Comparison of ENCODE assay signal across 8 cellular contexts in genomic region chr1:156055343-156055645, GRCh38. TPM values are rescaled to one million over a fixed set of nuclear protein-coding genes. Genes with fewer than 3 reads are reported as not detected.
DNase-seq lines count a peak whose midpoint lies in the region; ATAC-seq, FAIRE-seq and TF ChIP-seq lines count a peak whose summit lies in the region.

No MANE protein-coding gene starts in this region.

- CTCF ChIA-PET in activated naive CD4-positive, alpha-beta T cell treated with anti-CD3 and anti-CD28 coated beads for 36 hours (lab: Charles Lee) = no interaction called here
- CTCF ChIA-PET in K562 (lab: Yijun Ruan, JAX; ENCODE audit: low intra/inter-chr PET ratio) = interaction anchor here (1.1 kb wide), 1 partner anchor 9 kb away, joined by 4 read pairs; no protein-coding TSS in a partner anchor

- no peaks in the 10 kb centered on the region for H3K9me1 ChIP-seq in K562 (ENCODE audit: control insufficient read depth, insufficient read depth, low read length)

- peak overlapping the region; percentile 93 for H3K27ac Mint-ChIP-seq in activated naive CD4-positive, alpha-beta T cell treated with anti-CD3 and anti-CD28 coated beads for 36 hours
- peak overlapping the region; percentile 35 for H3K27ac Mint-ChIP-seq in memory B cell

- H3K9ac ChIP-seq in K562 (ENCODE audit: insufficient read depth in 1 of 2, low read depth in 2 of 2, low read length in 2 of 2) = peak overlapping the region; percentile 93 to 96

- H3K36me3 ChIP-seq in K562 (ENCODE audit: control insufficient read depth, insufficient read depth, low read length) = peaks cover 34% of the 10 kb centered on the region; the same call in 2 of the 3 replicates
- H3K36me3 ChIP-seq in transverse colon = no peaks in the 10 kb centered on the region

- H3K4me2 ChIP-seq in K562 (ENCODE audit: insufficient read depth, low read length) = peak overlapping the region; percentile 98

- TSS peak; percentile 71 for BruUV-seq in K562 (replicated peaks; lab: Mats Ljungman, UMichigan)

- no peaks in the 10 kb centered on the region for H3K9me3 Mint-ChIP-seq in activated naive CD4-positive, alpha-beta T cell treated with anti-CD3 and anti-CD28 coated beads for 36 hours
- H3K9me3 Mint-ChIP-seq in memory B cell = no peaks in the 10 kb centered on the region

- DNase-seq in activated naive CD4-positive, alpha-beta T cell treated with anti-CD3 and anti-CD28 coated beads for 36 hours = no peak
- DNase-seq in activated naive CD4-positive, alpha-beta T cell treated with Interleukin-2 at 50 U/mL for 16 hours = no peak
- DNase-seq in K562 (ENCODE audit: extremely low read depth in 1 of 4, low spot score in 3 of 4) (peak in 1 of 4 experiments; percentile 14), memory B cell (ENCODE audit: low spot score in 2 of 2) (no peak), transverse colon (no peak), NCI-H2227 treated with DMSO at 0.1 percent for 48 hours (lab: John Stamatoyannopoulos, UW) (no peak), NCI-H774 (lab: John Stamatoyannopoulos, UW) (no peak)

- POLR2A ChIA-PET in K562 (lab: Yijun Ruan, JAX) = interaction anchor here (0.6 to 0.8 kb wide), 2 partner anchors 16 to 111 kb away, joined by 3 read pairs; no protein-coding TSS in a partner anchor

- TF ChIP-seq POLR2A in K562 (conservative IDR thresholded peaks at IDR 0.05) = no peak
- no peak for TF ChIP-seq POLR2A in transverse colon (IDR thresholded peaks at IDR 0.05)

- peak overlapping the region; percentile 92 for H2AFZ ChIP-seq in K562 (ENCODE audit: low read depth, low read length)

- H3K9me3 ChIP-seq in K562 (replicated peaks; ENCODE audit: control insufficient read depth, insufficient read depth, low read depth, low read length) = no peaks in the 10 kb centered on the region
- H3K9me3 ChIP-seq in transverse colon = no peaks in the 10 kb centered on the region

- peaks cover 5% of the 10 kb centered on the region for H3K36me3 Mint-ChIP-seq in activated naive CD4-positive, alpha-beta T cell treated with anti-CD3 and anti-CD28 coated beads for 36 hours (ENCODE audit: low read depth)
- peaks cover 4% of the 10 kb centered on the region for H3K36me3 Mint-ChIP-seq in memory B cell

- intact Hi-C loops in activated naive CD4-positive, alpha-beta T cell treated with anti-CD3 and anti-CD28 coated beads for 36 hours (cut with micrococcal nuclease) = loop anchor here (2.0 to 10.0 kb wide), 4 partner anchors 72 to 746 kb away; partner anchors contain the start of gene FDPS
- intact Hi-C loops in K562 (cut with micrococcal nuclease) (no loop called here), transverse colon (cut with DNase I; ENCODE audit: low total_unique reads) (no loop called here)

- H3K4me3 ChIP-seq in K562 = peak overlapping the region; percentile 64
- H3K4me3 ChIP-seq in transverse colon = peak overlapping the region; percentile 73 to 96 (median 79)

- no peak for TF ChIP-seq RAD21 in K562 (CRISPR knock-in tag; conservative IDR thresholded peaks at IDR 0.05 in 1 of 2, IDR thresholded peaks at IDR 0.05 in 1 of 2)

- in situ Hi-C loops in K562 (cut with MboI) = no loop called here
- in situ Hi-C loops in transverse colon (cut with MboI; ENCODE audit: low pct_ligation_motif_present in 1 of 4, low pct_unique_long_range_greater_than_20kb in 1 of 4, low sequenced_read_pairs in 3 of 4) = no loop called here

- peaks cover 39% of the 10 kb centered on the region for H3K79me2 ChIP-seq in K562 (ENCODE audit: control insufficient read depth, insufficient read depth, low read length)

- ATAC-seq in K562 = no peak
- ATAC-seq in memory B cell (ENCODE audit: low read depth) = no peak
- ATAC-seq in HG02798 (IDR thresholded peaks at IDR 0.05; ENCODE audit: poor library complexity, unreplicated experiment) = no peak

- WGBS in K562 (ENCODE audit: insufficient coverage, low coverage, missing lambda C conversion rate) = 0% methylated on average over 7 of the region's 7 CpGs
- WGBS in transverse colon (ENCODE audit: low coverage in 1 of 2), 2 donors = 1% methylated on average over 7 of the region's 7 CpGs; no CpG with 5 or more reads in 1 of the 2 donors

- no peak for FAIRE-seq in K562 (lab: Jason Lieb, UNC)

- H4K20me1 ChIP-seq in K562 (replicated peaks; ENCODE audit: control insufficient read depth, insufficient read depth, low read length) = no peaks in the 10 kb centered on the region

- H3K4me1 ChIP-seq in K562 (replicated peaks in 1 of 2; ENCODE audit: control insufficient read depth in 2 of 2, insufficient read depth in 2 of 2, low read length in 2 of 2) (peaks cover 16 to 23% of the 10 kb centered on the region in 2 experiments; a peak in 4 of 5 replicates), transverse colon (peaks cover 0 to 16% (median 10%) of the 10 kb centered on the region in 4 donors)

- peak overlapping the region; percentile 92 for H3K4me3 Mint-ChIP-seq in activated naive CD4-positive, alpha-beta T cell treated with anti-CD3 and anti-CD28 coated beads for 36 hours
- peak overlapping the region; percentile 92 for H3K4me3 Mint-ChIP-seq in memory B cell

- TF ChIP-seq CTCF in K562 (IDR thresholded peaks at IDR 0.05 in 2 of 3, conservative IDR thresholded peaks at IDR 0.05 in 1 of 3; ENCODE audit: insufficient read depth in 2 of 3, low read depth in 1 of 3, low read length in 3 of 3) (no peak), transverse colon (IDR thresholded peaks at IDR 0.05) (no peak)

- H3K27me3 ChIP-seq in K562 (ENCODE audit: control insufficient read depth in 2 of 2, insufficient read depth in 2 of 2, low read length in 2 of 2) (no peaks in the 10 kb centered on the region), transverse colon (no peaks in the 10 kb centered on the region)

- H3K27me3 Mint-ChIP-seq in activated naive CD4-positive, alpha-beta T cell treated with anti-CD3 and anti-CD28 coated beads for 36 hours (ENCODE audit: low read depth) = no peaks in the 10 kb centered on the region
- no peaks in the 10 kb centered on the region for H3K27me3 Mint-ChIP-seq in memory B cell

- TF ChIP-seq EP300 in K562 (IDR thresholded peaks at IDR 0.05; ENCODE audit: low read length) = no peak
- no peak for TF ChIP-seq EP300 in transverse colon (IDR thresholded peaks at IDR 0.05; ENCODE audit: low read depth)

- H3K27ac ChIP-seq in K562 (ENCODE audit: extremely low read depth, low read depth, low read length) = peak overlapping the region; percentile 44
- peak overlapping the region; percentile 95 to 98 (median 96) for H3K27ac ChIP-seq in transverse colon

- peaks cover 24% of the 10 kb centered on the region for H3K4me1 Mint-ChIP-seq in activated naive CD4-positive, alpha-beta T cell treated with anti-CD3 and anti-CD28 coated beads for 36 hours (ENCODE audit: low read depth)
- peaks cover 23% of the 10 kb centered on the region for H3K4me1 Mint-ChIP-seq in memory B cell

RNA-seq across cellular contexts. Expression of gene LAMTOR2, which starts 0.7 kb away (rescaled TPM):
- 10 to 100 TPM; 54.9 to 55.9 TPM for total RNA-seq in activated naive CD4-positive, alpha-beta T cell treated with anti-CD3 and anti-CD28 coated beads for 36 hours
- 9.0 and 18.3 TPM in 2 replicates for total RNA-seq in K562 (2011; cell fraction: chromatin; rRNA removed; ENCODE audit: low replicate concordance)
- total RNA-seq in K562 (2011; cell fraction: nucleolus; rRNA removed) = 19.3 and 22.5 TPM in 2 replicates
- total RNA-seq in K562 (2011; cell fraction: nucleoplasm; rRNA removed) = 16.0 and 16.2 TPM in 2 replicates
- total RNA-seq in K562 (2014; rRNA removed) (92.7 and 98.7 TPM in 2 replicates), K562 (2014; rRNA removed; fragmentation: Illumina TruSeq; extraction: Trizol) (28.6 and 43.2 TPM in 2 replicates), K562 (2015; rRNA removed; fragmentation: Illumina TruSeq; extraction: Trizol) (69.3 and 74.6 TPM in 2 replicates), K562 (2021) (59.2 and 66.6 TPM in 2 replicates), transverse colon (10 to 100 TPM; 20.9 to 70.9 (median 47.5) TPM)
- polyA plus RNA-seq in K562 (2011; rRNA removed) (39.0 and 62.8 TPM in 2 replicates), K562 (2014; fragmentation: Illumina TruSeq; extraction: Trizol) (64.0 and 81.6 TPM in 2 replicates), K562 (2014; fragmentation: Nextera tagmentation; extraction: Ambion mirVana) (100 to 1,000 TPM; 157 to 161 TPM), K562 (2014; rRNA removed) (88.8 and 91.0 TPM in 2 replicates)
- 100 and 125 TPM in 2 replicates for polyA plus RNA-seq in K562 (2011; cell fraction: cytosol; rRNA removed)
- polyA plus RNA-seq in K562 (2011; cell fraction: nucleus; rRNA removed) = 37.5 and 38.3 TPM in 2 replicates
- polyA plus RNA-seq in K562 (2012) = 84.9 and 94.8 TPM in 2 replicates
- 19.4 and 21.7 TPM in 2 replicates for polyA minus RNA-seq in K562 (2011; rRNA and poly(A)+ RNA removed)
- polyA minus RNA-seq in K562 (2011; cell fraction: cytosol; rRNA and poly(A)+ RNA removed) = 15.4 and 23.8 TPM in 2 replicates
- 9.3 and 18.7 TPM in 2 replicates for polyA minus RNA-seq in K562 (2011; cell fraction: nucleus; rRNA and poly(A)+ RNA removed)

RNA-seq across cellular contexts. Expression of gene UBQLN4, which starts 1.7 kb away (rescaled TPM):
- total RNA-seq in activated naive CD4-positive, alpha-beta T cell treated with anti-CD3 and anti-CD28 coated beads for 36 hours = 10 to 100 TPM; 27.1 to 27.4 TPM
- 61.1 and 123 TPM in 2 replicates for total RNA-seq in K562 (2011; cell fraction: chromatin; rRNA removed; ENCODE audit: low replicate concordance)
- total RNA-seq in K562 (2011; cell fraction: nucleolus; rRNA removed) = 50.0 and 64.5 TPM in 2 replicates
- total RNA-seq in K562 (2011; cell fraction: nucleoplasm; rRNA removed) = 60.2 and 75.3 TPM in 2 replicates
- 35.1 and 38.1 TPM in 2 replicates for total RNA-seq in K562 (2014; rRNA removed)
- total RNA-seq in K562 (2014; rRNA removed; fragmentation: Illumina TruSeq; extraction: Trizol) = 28.9 TPM in 2 replicates
- total RNA-seq in K562 (2015; rRNA removed; fragmentation: Illumina TruSeq; extraction: Trizol) = 35.8 and 37.0 TPM in 2 replicates
- total RNA-seq in K562 (2021) = 59.0 and 61.3 TPM in 2 replicates
- polyA plus RNA-seq in K562 (2011; rRNA removed) = 65.5 and 66.5 TPM in 2 replicates
- polyA plus RNA-seq in K562 (2011; cell fraction: cytosol; rRNA removed) = 70.3 and 86.6 TPM in 2 replicates
- polyA plus RNA-seq in K562 (2011; cell fraction: nucleus; rRNA removed) = 113 and 152 TPM in 2 replicates
- 42.0 and 54.4 TPM in 2 replicates for polyA plus RNA-seq in K562 (2012)
- 60.1 and 60.6 TPM in 2 replicates for polyA plus RNA-seq in K562 (2014; fragmentation: Illumina TruSeq; extraction: Trizol)
- polyA plus RNA-seq in K562 (2014; fragmentation: Nextera tagmentation; extraction: Ambion mirVana) = 10 to 100 TPM; 13.5 to 31.2 TPM
- polyA plus RNA-seq in K562 (2014; rRNA removed) = 55.2 and 57.7 TPM in 2 replicates
- polyA minus RNA-seq in K562 (2011; rRNA and poly(A)+ RNA removed) = 46.3 and 64.9 TPM in 2 replicates
- 42.7 and 42.8 TPM in 2 replicates for polyA minus RNA-seq in K562 (2011; cell fraction: cytosol; rRNA and poly(A)+ RNA removed)
- 24.6 and 31.0 TPM in 2 replicates for polyA minus RNA-seq in K562 (2011; cell fraction: nucleus; rRNA and poly(A)+ RNA removed)
- total RNA-seq in transverse colon = 10 to 100 TPM in 3 of 4 donors, 1 to 10 TPM in 1; 7.9 to 21.3 (median 16.1) TPM

RNA-seq across cellular contexts. Expression of gene RAB25, which starts 5.7 kb away (rescaled TPM):
- total RNA-seq in activated naive CD4-positive, alpha-beta T cell treated with anti-CD3 and anti-CD28 coated beads for 36 hours = 1 to 10 TPM; 1.3 TPM
- total RNA-seq in K562 (2011; cell fraction: chromatin; rRNA removed; ENCODE audit: low replicate concordance) = not detected in 2 replicates
- not detected in 2 replicates for total RNA-seq in K562 (2011; cell fraction: nucleolus; rRNA removed)
- not detected in 2 replicates for total RNA-seq in K562 (2011; cell fraction: nucleoplasm; rRNA removed)
- total RNA-seq in K562 (2014; rRNA removed) = not detected in 2 replicates
- not detected in 2 replicates for total RNA-seq in K562 (2014; rRNA removed; fragmentation: Illumina TruSeq; extraction: Trizol)
- total RNA-seq in K562 (2015; rRNA removed; fragmentation: Illumina TruSeq; extraction: Trizol) = not detected in 2 replicates
- total RNA-seq in K562 (2021) = 0.27 and 0.49 TPM in 2 replicates
- polyA plus RNA-seq in K562 (2011; rRNA removed) = 0.10 and 0.68 TPM in 2 replicates
- polyA plus RNA-seq in K562 (2011; cell fraction: cytosol; rRNA removed) = 0.30 and 0.37 TPM in 2 replicates
- 0.24 TPM in 1 of 2 replicates, not detected in the other for polyA plus RNA-seq in K562 (2011; cell fraction: nucleus; rRNA removed)
- 0.18 and 0.36 TPM in 2 replicates for polyA plus RNA-seq in K562 (2012)
- polyA plus RNA-seq in K562 (2014; fragmentation: Illumina TruSeq; extraction: Trizol) = not detected in 2 replicates
- polyA plus RNA-seq in K562 (2014; fragmentation: Nextera tagmentation; extraction: Ambion mirVana) = under 1 TPM in 1 of 2 experiments, not detected in 1; 0.13 TPM
- 0.45 TPM in 1 of 2 replicates, not detected in the other for polyA plus RNA-seq in K562 (2014; rRNA removed)
- polyA minus RNA-seq in K562 (2011; rRNA and poly(A)+ RNA removed) = 0.75 TPM in 1 of 2 replicates, not detected in the other
- polyA minus RNA-seq in K562 (2011; cell fraction: cytosol; rRNA and poly(A)+ RNA removed) = not detected in 2 replicates
- not detected in 2 replicates for polyA minus RNA-seq in K562 (2011; cell fraction: nucleus; rRNA and poly(A)+ RNA removed)
- 100 to 1,000 TPM; 140 to 213 (median 174) TPM for total RNA-seq in transverse colon

RNA-seq across cellular contexts. Expression of gene MEX3A, which starts 27.0 kb away (rescaled TPM):
- under 1 TPM; 0.22 to 0.36 TPM for total RNA-seq in activated naive CD4-positive, alpha-beta T cell treated with anti-CD3 and anti-CD28 coated beads for 36 hours
- total RNA-seq in K562 (2011; cell fraction: chromatin; rRNA removed; ENCODE audit: low replicate concordance) = 4.5 and 10.4 TPM in 2 replicates
- 5.4 and 5.8 TPM in 2 replicates for total RNA-seq in K562 (2011; cell fraction: nucleolus; rRNA removed)
- 5.7 and 7.9 TPM in 2 replicates for total RNA-seq in K562 (2011; cell fraction: nucleoplasm; rRNA removed)
- 7.3 and 8.0 TPM in 2 replicates for total RNA-seq in K562 (2014; rRNA removed)
- 4.2 and 4.4 TPM in 2 replicates for total RNA-seq in K562 (2014; rRNA removed; fragmentation: Illumina TruSeq; extraction: Trizol)
- total RNA-seq in K562 (2015; rRNA removed; fragmentation: Illumina TruSeq; extraction: Trizol) = 4.7 and 5.1 TPM in 2 replicates
- 13.7 and 14.5 TPM in 2 replicates for total RNA-seq in K562 (2021)
- 5.2 and 9.0 TPM in 2 replicates for polyA plus RNA-seq in K562 (2011; rRNA removed)
- polyA plus RNA-seq in K562 (2011; cell fraction: cytosol; rRNA removed) = 11.1 and 12.3 TPM in 2 replicates
- 14.4 and 17.6 TPM in 2 replicates for polyA plus RNA-seq in K562 (2011; cell fraction: nucleus; rRNA removed)
- polyA plus RNA-seq in K562 (2012) = 3.8 and 8.5 TPM in 2 replicates
- 9.2 and 10.1 TPM in 2 replicates for polyA plus RNA-seq in K562 (2014; fragmentation: Illumina TruSeq; extraction: Trizol)
- polyA plus RNA-seq in K562 (2014; fragmentation: Nextera tagmentation; extraction: Ambion mirVana) = under 1 TPM; 0.36 to 0.37 TPM
- 8.7 and 11.0 TPM in 2 replicates for polyA plus RNA-seq in K562 (2014; rRNA removed)
- polyA minus RNA-seq in K562 (2011; rRNA and poly(A)+ RNA removed) = 5.8 and 6.9 TPM in 2 replicates
- polyA minus RNA-seq in K562 (2011; cell fraction: cytosol; rRNA and poly(A)+ RNA removed) = 10.8 and 15.0 TPM in 2 replicates
- 2.6 and 5.0 TPM in 2 replicates for polyA minus RNA-seq in K562 (2011; cell fraction: nucleus; rRNA and poly(A)+ RNA removed)
- total RNA-seq in transverse colon = under 1 TPM in 3 of 4 donors, not detected in 1; 0.14 to 0.60 (median 0.48) TPM

RNA-seq across cellular contexts. Expression of gene SSR2, which starts 34.5 kb away (rescaled TPM):
- total RNA-seq in activated naive CD4-positive, alpha-beta T cell treated with anti-CD3 and anti-CD28 coated beads for 36 hours = 100 to 1,000 TPM; 141 to 142 TPM
- total RNA-seq in K562 (2011; cell fraction: chromatin; rRNA removed; ENCODE audit: low replicate concordance) = 135 and 263 TPM in 2 replicates
- 381 and 406 TPM in 2 replicates for total RNA-seq in K562 (2011; cell fraction: nucleolus; rRNA removed)
- 336 and 340 TPM in 2 replicates for total RNA-seq in K562 (2011; cell fraction: nucleoplasm; rRNA removed)
- 161 and 196 TPM in 2 replicates for total RNA-seq in K562 (2014; rRNA removed)
- 211 and 214 TPM in 2 replicates for total RNA-seq in K562 (2014; rRNA removed; fragmentation: Illumina TruSeq; extraction: Trizol)
- total RNA-seq in K562 (2015; rRNA removed; fragmentation: Illumina TruSeq; extraction: Trizol) = 228 TPM in 2 replicates
- total RNA-seq in K562 (2021) = 167 and 183 TPM in 2 replicates
- polyA plus RNA-seq in K562 (2011; rRNA removed) = 411 and 494 TPM in 2 replicates
- polyA plus RNA-seq in K562 (2011; cell fraction: cytosol; rRNA removed) = 526 and 973 TPM in 2 replicates
- 138 and 218 TPM in 2 replicates for polyA plus RNA-seq in K562 (2011; cell fraction: nucleus; rRNA removed)
- 186 and 526 TPM in 2 replicates for polyA plus RNA-seq in K562 (2012)
- 350 and 402 TPM in 2 replicates for polyA plus RNA-seq in K562 (2014; fragmentation: Illumina TruSeq; extraction: Trizol)
- polyA plus RNA-seq in K562 (2014; fragmentation: Nextera tagmentation; extraction: Ambion mirVana) = 100 to 1,000 TPM; 370 to 392 TPM
- polyA plus RNA-seq in K562 (2014; rRNA removed) = 240 and 277 TPM in 2 replicates
- 232 and 241 TPM in 2 replicates for polyA minus RNA-seq in K562 (2011; rRNA and poly(A)+ RNA removed)
- 105 and 113 TPM in 2 replicates for polyA minus RNA-seq in K562 (2011; cell fraction: cytosol; rRNA and poly(A)+ RNA removed)
- polyA minus RNA-seq in K562 (2011; cell fraction: nucleus; rRNA and poly(A)+ RNA removed) = 23.0 and 51.5 TPM in 2 replicates
- total RNA-seq in transverse colon = 100 to 1,000 TPM in 2 of 4 donors, 10 to 100 TPM in 2; 51.2 to 275 (median 168) TPM

Comparison
In these comparisons a context has a peak if more than half of its experiments do, and no peak if none do; other contexts are left out.
1. RNA of gene RAB25, which starts 5.7 kb away (total RNA-seq): 140 to 213 TPM in transverse colon; 1.3 TPM in activated naive CD4-positive, alpha-beta T cell treated with anti-CD3 and anti-CD28 coated beads for 36 hours and 0.27 to 0.49 TPM in K562; every median in the first group is over 10 times any median in the second.